ENCODE assay signal across 23 cellular contexts in genomic region chr3:152156880-152157279, GRCh38.
DNase-seq lines count a peak whose midpoint lies in the region; ATAC-seq and TF ChIP-seq lines count a peak whose summit lies in the region.
"Had no signal": no experiment of that assay in that cellular context is flagged by ENCODE, and none has a peak within 500 bp of the region (broad histone marks: within the 10 kb centered on the region; RNA-seq: fewer than 3 reads in every experiment).

No MANE protein-coding gene starts in this region.

- H3K27me3 ChIP-seq in sigmoid colon, result no peaks in the 10 kb centered on the region
- H3K27me3 ChIP-seq: tibial nerve had no signal

- H3K4me1 ChIP-seq in sigmoid colon, result peaks cover 0 to 60% (median 32%) of the 10 kb centered on the region in 4 donors
- H3K4me1 ChIP-seq: parathyroid adenoma, tibial nerve had no signal

- no peak for TF ChIP-seq POLR2A in sigmoid colon (IDR thresholded peaks at IDR 0.05)

- 70 to 74% methylated on average over 3 of the region's 3 CpGs for WGBS in sigmoid colon, 2 donors

- no peaks in the 10 kb centered on the region for H3K9me3 ChIP-seq in sigmoid colon

- H3K4me3 ChIP-seq in sigmoid colon, result no peak overlapping the region
- H3K4me3 ChIP-seq: tibial nerve had no signal

- TF ChIP-seq CTCF in GM13977 (IDR thresholded peaks at IDR 0.05; ENCODE audit: extremely low read depth, insufficient read depth, missing control alignments) (no peak), sigmoid colon (IDR thresholded peaks at IDR 0.05) (no peak)

- TF ChIP-seq EP300 in sigmoid colon (IDR thresholded peaks at IDR 0.05), result no peak

- peak; percentile 66 for DNase-seq in GM13977 (ENCODE audit: low spot score)
- DNase-seq in sigmoid colon, result no peak
- DNase-seq in NK-92 (lab: John Stamatoyannopoulos, UW; ENCODE audit: unreplicated experiment), result no peak
- no peak for DNase-seq in NCI-H2081 (lab: John Stamatoyannopoulos, UW)
- no peak for DNase-seq in stimulated activated CD4-positive, alpha-beta T cell treated with anti-CD3 and anti-CD28 coated beads, Interleukin-4, amount 100 ng/mL, for 24 hours
- DNase-seq: activated CD4-positive, alpha-beta T cell treated with anti-CD3 and anti-CD28 coated beads for 36 hours; dermis blood vessel endothelial cell; head of caudate nucleus; left cardiac atrium; NCI-H1436 treated with DMSO at 0.1 percent for 48 hours; NCI-H774; PC-3; SIG-M5; stimulated activated naive CD4-positive, alpha-beta T cell; T-helper 1 cell had no signal

- H3K36me3 ChIP-seq in sigmoid colon, result no peaks in the 10 kb centered on the region
- H3K36me3 ChIP-seq: tibial nerve had no signal

- in situ Hi-C loops in GM13977 (cut with MboI; ENCODE audit: low pct_unique_long_range_greater_than_20kb, low sequenced_read_pairs, unreplicated experiment), result no loop called here

- ATAC-seq in GM21529 (IDR thresholded peaks at IDR 0.05; ENCODE audit: unreplicated experiment) (peak; percentile 60), HG03565 (IDR thresholded peaks at IDR 0.05; ENCODE audit: unreplicated experiment) (peak; percentile 53), HG03521 (IDR thresholded peaks at IDR 0.05; ENCODE audit: unreplicated experiment) (no peak)
- ATAC-seq: HepG2; left cardiac atrium; natural killer cell treated with Interleukin-12 subunit alpha and Interleukin-12 subunit beta and Interleukin-15 and Interleukin-18, amount 100 ng/mL, for 72 hours; PC-3; sciatic nerve had no signal

- H3K27ac ChIP-seq in sigmoid colon, result peak overlapping the region in 3 of 4 donors; percentile 42 to 79 (median 69)
- H3K27ac ChIP-seq: parathyroid adenoma, tibial nerve had no signal

- intact Hi-C loops in sigmoid colon (cut with DNase I), result loop anchor here (5.0 kb wide), 1 partner anchor 60 kb away; no protein-coding TSS in a partner anchor
